In the genomic region with DNA sequence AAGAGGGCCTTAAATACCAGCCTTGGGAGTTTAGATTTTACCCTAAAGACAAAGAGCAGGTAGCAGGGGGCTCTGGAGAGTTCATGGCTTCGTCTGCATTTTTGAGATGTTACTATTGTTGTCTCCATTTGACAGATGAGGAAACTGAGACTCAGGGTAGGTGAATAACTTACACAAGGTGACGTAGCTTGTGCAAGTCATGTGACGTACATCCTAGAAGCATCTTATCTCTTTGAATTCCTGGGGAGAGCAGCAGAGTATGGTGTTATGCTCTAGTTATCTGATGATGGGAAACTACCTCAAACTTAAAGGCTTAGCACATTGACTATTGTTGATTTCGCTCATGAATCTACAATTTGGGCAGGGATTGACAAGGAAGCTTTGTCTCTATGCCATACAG, we compare ENCODE assay signal across 1 cellular context.
TF ChIP-seq lines count a peak whose summit lies in the region.

No MANE protein-coding gene starts in this region.

TF ChIP-seq in K562, 482 proteins besides CTCF, POLR2A, EP300 and RAD21:
- TF ChIP-seq CTBP1 (IDR thresholded peaks at IDR 0.05; ENCODE audit: borderline replicate concordance) (peak; percentile 61), XRCC5 (IDR thresholded peaks at IDR 0.05; ENCODE audit: low read depth, low read length) (no peak), ESRRA (IDR thresholded peaks at IDR 0.05; ENCODE audit: borderline replicate concordance, low read depth) (peak; percentile 74), PHB2 (IDR thresholded peaks at IDR 0.05; ENCODE audit: low read depth) (no peak), TEAD4 (IDR thresholded peaks at IDR 0.05; ENCODE audit: low read length) (0 out of 2 replicates have a peak, but pooled peaks have one; percentile 10), TEAD4 (CRISPR knock-in tag; IDR thresholded peaks at IDR 0.05; ENCODE audit: borderline replicate concordance) (no peak), KDM1A (IDR thresholded peaks at IDR 0.05) (0 out of 4 replicates have a peak, but pooled peaks of 1 of the 2 experiments have one; percentile 9), RCOR1 (IDR thresholded peaks at IDR 0.05; ENCODE audit: borderline replicate concordance in 1 of 2, low read depth in 2 of 2, low read length in 2 of 2) (peak in 1 of 2 experiments; percentile 47; a peak in 1 of 4 replicates), FOXM1 (IDR thresholded peaks at IDR 0.05; ENCODE audit: low read depth) (no peak), FOXM1 (CRISPR knock-in tag; IDR thresholded peaks at IDR 0.05; ENCODE audit: low read depth) (no peak), RAD51 (IDR thresholded peaks at IDR 0.05; ENCODE audit: borderline replicate concordance, low read depth) (0 out of 2 replicates have a peak, but pooled peaks have one; percentile 25), TOE1 (IDR thresholded peaks at IDR 0.05; ENCODE audit: borderline replicate concordance) (peak; percentile 48; the same call in 1 of the 2 replicates), TOE1 (CRISPR knock-in tag; IDR thresholded peaks at IDR 0.05; ENCODE audit: borderline replicate concordance, low read depth) (no peak), NCOA2 (IDR thresholded peaks at IDR 0.05; ENCODE audit: partially characterized antibody in 2 of 2) (no peak), ZBTB11 (CRISPR knock-in tag; IDR thresholded peaks at IDR 0.05) (no peak), POLR2H (tag; IDR thresholded peaks at IDR 0.05; ENCODE audit: low read depth) (no peak), RBM25 (IDR thresholded peaks at IDR 0.05; ENCODE audit: low read depth, low read length, severe bottlenecking) (peak; percentile 68)
- TF ChIP-seq, protein P1, sequence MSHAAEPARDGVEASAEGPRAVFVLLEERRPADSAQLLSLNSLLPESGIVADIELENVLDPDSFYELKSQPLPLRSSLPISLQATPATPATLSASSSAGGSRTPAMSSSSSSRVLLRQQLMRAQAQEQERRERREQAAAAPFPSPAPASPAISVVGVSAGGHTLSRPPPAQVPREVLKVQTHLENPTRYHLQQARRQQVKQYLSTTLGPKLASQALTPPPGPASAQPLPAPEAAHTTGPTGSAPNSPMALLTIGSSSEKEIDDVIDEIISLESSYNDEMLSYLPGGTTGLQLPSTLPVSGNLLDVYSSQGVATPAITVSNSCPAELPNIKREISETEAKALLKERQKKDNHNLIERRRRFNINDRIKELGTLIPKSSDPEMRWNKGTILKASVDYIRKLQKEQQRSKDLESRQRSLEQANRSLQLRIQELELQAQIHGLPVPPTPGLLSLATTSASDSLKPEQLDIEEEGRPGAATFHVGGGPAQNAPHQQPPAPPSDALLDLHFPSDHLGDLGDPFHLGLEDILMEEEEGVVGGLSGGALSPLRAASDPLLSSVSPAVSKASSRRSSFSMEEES (CRISPR knock-in tag; IDR thresholded peaks at IDR 0.05): peak; percentile 90
- TF ChIP-seq, protein P2, sequence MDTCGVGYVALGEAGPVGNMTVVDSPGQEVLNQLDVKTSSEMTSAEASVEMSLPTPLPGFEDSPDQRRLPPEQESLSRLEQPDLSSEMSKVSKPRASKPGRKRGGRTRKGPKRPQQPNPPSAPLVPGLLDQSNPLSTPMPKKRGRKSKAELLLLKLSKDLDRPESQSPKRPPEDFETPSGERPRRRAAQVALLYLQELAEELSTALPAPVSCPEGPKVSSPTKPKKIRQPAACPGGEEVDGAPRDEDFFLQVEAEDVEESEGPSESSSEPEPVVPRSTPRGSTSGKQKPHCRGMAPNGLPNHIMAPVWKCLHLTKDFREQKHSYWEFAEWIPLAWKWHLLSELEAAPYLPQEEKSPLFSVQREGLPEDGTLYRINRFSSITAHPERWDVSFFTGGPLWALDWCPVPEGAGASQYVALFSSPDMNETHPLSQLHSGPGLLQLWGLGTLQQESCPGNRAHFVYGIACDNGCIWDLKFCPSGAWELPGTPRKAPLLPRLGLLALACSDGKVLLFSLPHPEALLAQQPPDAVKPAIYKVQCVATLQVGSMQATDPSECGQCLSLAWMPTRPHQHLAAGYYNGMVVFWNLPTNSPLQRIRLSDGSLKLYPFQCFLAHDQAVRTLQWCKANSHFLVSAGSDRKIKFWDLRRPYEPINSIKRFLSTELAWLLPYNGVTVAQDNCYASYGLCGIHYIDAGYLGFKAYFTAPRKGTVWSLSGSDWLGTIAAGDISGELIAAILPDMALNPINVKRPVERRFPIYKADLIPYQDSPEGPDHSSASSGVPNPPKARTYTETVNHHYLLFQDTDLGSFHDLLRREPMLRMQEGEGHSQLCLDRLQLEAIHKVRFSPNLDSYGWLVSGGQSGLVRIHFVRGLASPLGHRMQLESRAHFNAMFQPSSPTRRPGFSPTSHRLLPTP (IDR thresholded peaks at IDR 0.05; ENCODE audit: borderline replicate concordance, extremely low read depth, insufficient read length): no peak
